Comparison of ENCODE assay signal across 14 cellular contexts in genomic region chr3:129004639-129005295, GRCh38. TPM values are rescaled to one million over a fixed set of nuclear protein-coding genes. Genes with fewer than 3 reads are reported as not detected.
DNase-seq lines count a peak whose midpoint lies in the region; ATAC-seq and TF ChIP-seq lines count a peak whose summit lies in the region.
"Had no signal": no experiment of that assay in that cellular context is flagged by ENCODE, and none has a peak within 500 bp of the region (broad histone marks: within the 10 kb centered on the region; RNA-seq: fewer than 3 reads in every experiment).

No MANE protein-coding gene starts in this region.

- in situ Hi-C loops in gastrocnemius medialis (cut with MboI; ENCODE audit: low sequenced_read_pairs in 4 of 4), result no loop called here

- no peak overlapping the region for H3K4me3 Mint-ChIP-seq in activated CD8-positive, alpha-beta T cell treated with anti-CD3 and anti-CD28 coated beads, Interleukin-2, amount 10 ng/mL, durations not matched to agents 7 days and 5 days
- no peak overlapping the region for H3K4me3 Mint-ChIP-seq in activated CD8-positive, alpha-beta T cell treated with anti-CD3 and anti-CD28 coated beads for 36 hours

- H3K4me1 Mint-ChIP-seq in activated CD8-positive, alpha-beta T cell treated with anti-CD3 and anti-CD28 coated beads, Interleukin-2, amount 10 ng/mL, durations not matched to agents 7 days and 5 days (ENCODE audit: low read depth), result peaks cover 45% of the 10 kb centered on the region
- H3K4me1 Mint-ChIP-seq in activated CD8-positive, alpha-beta T cell treated with anti-CD3 and anti-CD28 coated beads for 36 hours (ENCODE audit: low read depth), result peaks cover 31% of the 10 kb centered on the region

- H3K27me3 ChIP-seq in gastrocnemius medialis, result peaks cover 22 to 38% (median 25%) of the 10 kb centered on the region in 3 donors

- H3K9me3 ChIP-seq in gastrocnemius medialis, result no peaks in the 10 kb centered on the region

- H3K36me3 Mint-ChIP-seq in activated CD8-positive, alpha-beta T cell treated with anti-CD3 and anti-CD28 coated beads, Interleukin-2, amount 10 ng/mL, durations not matched to agents 7 days and 5 days (ENCODE audit: low read depth), result no peaks in the 10 kb centered on the region
- H3K36me3 Mint-ChIP-seq in activated CD8-positive, alpha-beta T cell treated with anti-CD3 and anti-CD28 coated beads for 36 hours (ENCODE audit: low read depth), result no peaks in the 10 kb centered on the region

- no peak for DNase-seq in activated CD8-positive, alpha-beta T cell treated with anti-CD3 and anti-CD28 coated beads, Interleukin-2, amount 10 ng/mL, durations not matched to agents 7 days and 5 days
- DNase-seq in activated CD8-positive, alpha-beta T cell treated with anti-CD3 and anti-CD28 coated beads for 36 hours, result no peak
- peak; percentile 15 for DNase-seq in NCI-H2171 (lab: John Stamatoyannopoulos, UW)
- DNase-seq in epidermal melanocyte (ENCODE audit: insufficient read length, low spot score), result peak; percentile 7
- no peak for DNase-seq in gastrocnemius medialis
- no peak for DNase-seq in iPS-NIHi11 (ENCODE audit: low spot score)
- DNase-seq: activated CD4-positive, alpha-beta T cell treated with anti-CD3 and anti-CD28 coated beads, Interleukin-2, amount 50 U/mL, for 4 hours; OCI-M1 had no signal

- POLR2A ChIA-PET in activated CD8-positive, alpha-beta T cell treated with anti-CD3 and anti-CD28 coated beads, Interleukin-2, amount 10 ng/mL, durations not matched to agents 7 days and 5 days (lab: Charles Lee), result interaction anchor here (0.6 to 5.0 kb wide), 2 partner anchors 11 kb away, joined by 3 to 44 read pairs; partner anchors contain the start of gene CFAP92
- POLR2A ChIA-PET in activated CD8-positive, alpha-beta T cell treated with anti-CD3 and anti-CD28 coated beads for 36 hours (lab: Charles Lee), result interaction anchor here (0.8 to 4.1 kb wide), 3 partner anchors 8 to 22 kb away, joined by 3 to 22 read pairs (median 15); no protein-coding TSS in a partner anchor

- no peak overlapping the region for H3K4me3 ChIP-seq in gastrocnemius medialis
- H3K4me3 ChIP-seq: GM23338 had no signal

- H3K36me3 ChIP-seq in gastrocnemius medialis, result no peaks in the 10 kb centered on the region

- ATAC-seq in activated CD8-positive, alpha-beta T cell treated with anti-CD3 and anti-CD28 coated beads, Interleukin-2, amount 10 ng/mL, durations not matched to agents 7 days and 5 days, result no peak
- no peak for ATAC-seq in activated CD8-positive, alpha-beta T cell treated with anti-CD3 and anti-CD28 coated beads for 36 hours
- ATAC-seq in gastrocnemius medialis (no peak), HG02798 (IDR thresholded peaks at IDR 0.05; ENCODE audit: poor library complexity, unreplicated experiment) (no peak), HG03460 (IDR thresholded peaks at IDR 0.05; ENCODE audit: unreplicated experiment) (no peak)
- ATAC-seq: GM23338 had no signal

- no peak for TF ChIP-seq POLR2A in gastrocnemius medialis (IDR thresholded peaks at IDR 0.05)

- H3K9me3 Mint-ChIP-seq in activated CD8-positive, alpha-beta T cell treated with anti-CD3 and anti-CD28 coated beads, Interleukin-2, amount 10 ng/mL, durations not matched to agents 7 days and 5 days (ENCODE audit: insufficient read depth), result no peaks in the 10 kb centered on the region
- H3K9me3 Mint-ChIP-seq in activated CD8-positive, alpha-beta T cell treated with anti-CD3 and anti-CD28 coated beads for 36 hours, result no peaks in the 10 kb centered on the region

- H3K27me3 Mint-ChIP-seq in activated CD8-positive, alpha-beta T cell treated with anti-CD3 and anti-CD28 coated beads, Interleukin-2, amount 10 ng/mL, durations not matched to agents 7 days and 5 days (ENCODE audit: low read depth), result peaks cover 32% of the 10 kb centered on the region
- peaks cover 20% of the 10 kb centered on the region for H3K27me3 Mint-ChIP-seq in activated CD8-positive, alpha-beta T cell treated with anti-CD3 and anti-CD28 coated beads for 36 hours

- H3K27ac ChIP-seq in gastrocnemius medialis, result peak overlapping the region in 3 of 4 donors; percentile 4 to 44 (median 36)

- CTCF ChIA-PET in activated CD8-positive, alpha-beta T cell treated with anti-CD3 and anti-CD28 coated beads, Interleukin-2, amount 10 ng/mL, durations not matched to agents 7 days and 5 days (lab: Charles Lee), result interaction anchor here (1.0 to 7.3 kb wide), 8 partner anchors 10 to 219 kb away, joined by 3 to 103 read pairs (median 4); partner anchors contain the start of genes CFAP92 and RAB43
- CTCF ChIA-PET in activated CD8-positive, alpha-beta T cell treated with anti-CD3 and anti-CD28 coated beads for 36 hours (lab: Charles Lee), result interaction anchor here (1.4 to 7.1 kb wide), 7 partner anchors 11 to 128 kb away, joined by 4 to 66 read pairs (median 9); partner anchors contain the start of gene CFAP92

- peaks cover 32 to 43% of the 10 kb centered on the region in 2 donors for H3K4me1 ChIP-seq in gastrocnemius medialis

- TF ChIP-seq CTCF in activated CD8-positive, alpha-beta T cell treated with anti-CD3 and anti-CD28 coated beads for 36 hours (IDR thresholded peaks at IDR 0.05), result no peak
- no peak for TF ChIP-seq CTCF in gastrocnemius medialis (IDR thresholded peaks at IDR 0.05 in 4 of 5, conservative IDR thresholded peaks at IDR 0.05 in 1 of 5)

- intact Hi-C loops in activated CD8-positive, alpha-beta T cell treated with anti-CD3 and anti-CD28 coated beads for 36 hours (cut with micrococcal nuclease), result no loop called here
- intact Hi-C loops in gastrocnemius medialis (cut with DNase I; ENCODE audit: low total_unique reads), result no loop called here

- peak overlapping the region; percentile 27 for H3K27ac Mint-ChIP-seq in activated CD8-positive, alpha-beta T cell treated with anti-CD3 and anti-CD28 coated beads, Interleukin-2, amount 10 ng/mL, durations not matched to agents 7 days and 5 days
- no peak overlapping the region for H3K27ac Mint-ChIP-seq in activated CD8-positive, alpha-beta T cell treated with anti-CD3 and anti-CD28 coated beads for 36 hours
- H3K27ac Mint-ChIP-seq: GM23338 had no signal

RNA-seq across cellular contexts. Expression of gene EFCC1, which starts 3.7 kb away (rescaled TPM):
- under 1 TPM; 0.13 to 0.21 TPM for total RNA-seq in activated CD8-positive, alpha-beta T cell treated with anti-CD3 and anti-CD28 coated beads, Interleukin-2, amount 10 ng/mL, durations not matched to agents 7 days and 5 days
- under 1 TPM; 0.16 to 0.38 TPM for total RNA-seq in activated CD8-positive, alpha-beta T cell treated with anti-CD3 and anti-CD28 coated beads for 36 hours
- 1 to 10 TPM in 1 of 4 donors, under 1 TPM in 3; 0.26 to 1.2 (median 0.45) TPM for total RNA-seq in gastrocnemius medialis
- total RNA-seq: Daoy, GM23338 had no signal

RNA-seq across cellular contexts. Expression of gene CFAP92, which starts 10.9 kb away (rescaled TPM):
- under 1 TPM; 0.18 to 0.26 TPM for total RNA-seq in activated CD8-positive, alpha-beta T cell treated with anti-CD3 and anti-CD28 coated beads, Interleukin-2, amount 10 ng/mL, durations not matched to agents 7 days and 5 days
- under 1 TPM; 0.38 to 0.83 TPM for total RNA-seq in activated CD8-positive, alpha-beta T cell treated with anti-CD3 and anti-CD28 coated beads for 36 hours
- under 1 TPM in 3 of 4 donors, not detected in 1; 0.07 to 0.34 (median 0.20) TPM for total RNA-seq in gastrocnemius medialis

RNA-seq across cellular contexts. Expression of gene GP9, which starts 55.8 kb away (rescaled TPM):
- not detected for total RNA-seq in activated CD8-positive, alpha-beta T cell treated with anti-CD3 and anti-CD28 coated beads, Interleukin-2, amount 10 ng/mL, durations not matched to agents 7 days and 5 days
- total RNA-seq in activated CD8-positive, alpha-beta T cell treated with anti-CD3 and anti-CD28 coated beads for 36 hours, result not detected
- total RNA-seq in gastrocnemius medialis, result under 1 TPM in 1 of 4 donors, not detected in 3; 0.42 TPM
- total RNA-seq: Daoy, glomerular endothelial cell, GM23338, omental fat pad had no signal

Comparison
In these comparisons a context has a peak if more than half of its experiments do, and no peak if none do; other contexts are left out.
1. DNase-seq: peak in NCI-H2171 (single experiment) and epidermal melanocyte (single experiment); none in activated CD8-positive, alpha-beta T cell treated with anti-CD3 and anti-CD28 coated beads, Interleukin-2, amount 10 ng/mL, durations not matched to agents 7 days and 5 days (single experiment), activated CD8-positive, alpha-beta T cell treated with anti-CD3 and anti-CD28 coated beads for 36 hours (single experiment), gastrocnemius medialis (0 of 2) and iPS-NIHi11 (single experiment).